10 cellular contexts compared by ENCODE assay signal in the genomic region with DNA sequence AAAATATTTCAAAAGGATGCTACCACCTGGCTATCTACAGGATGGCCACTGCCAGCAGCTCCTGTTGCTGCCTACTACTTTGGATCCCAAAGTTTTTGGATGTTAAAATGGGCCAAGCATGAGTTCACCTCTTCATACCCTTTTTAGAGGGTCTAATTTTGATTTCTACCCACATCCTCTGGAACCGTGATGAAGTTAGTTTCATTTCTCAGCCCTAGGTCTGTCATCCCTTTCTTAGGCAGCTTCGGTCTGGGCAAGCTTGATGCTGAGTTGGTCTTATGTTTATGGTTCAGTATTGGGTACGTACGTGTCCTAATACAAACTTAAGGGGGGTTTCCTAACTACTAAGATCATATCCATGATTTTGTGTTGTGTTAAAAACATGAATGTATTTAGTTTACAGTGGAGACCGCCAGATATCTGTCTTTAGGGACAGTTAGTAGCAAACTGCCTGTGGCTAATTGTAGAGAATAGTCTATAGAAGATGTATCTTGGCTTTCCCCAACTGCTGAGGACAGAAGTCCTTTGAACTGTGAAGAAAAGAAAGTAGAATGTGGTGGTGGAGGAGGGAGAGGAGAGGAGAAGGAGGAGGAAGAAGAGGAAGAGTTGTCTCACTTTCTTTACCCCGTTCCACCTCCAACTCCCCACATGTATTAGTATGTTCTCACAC.
A peak's percentile ranks its signal among the peaks of the same experiment; 100 is the strongest.
DNase-seq lines count a peak whose midpoint lies in the region; ATAC-seq and FAIRE-seq lines count a peak whose summit lies in the region.
"Had no signal": no experiment of that assay in that cellular context is flagged by ENCODE, and none has a peak within 500 bp of the region (broad histone marks: within the 10 kb centered on the region; RNA-seq: fewer than 3 reads in every experiment).

No MANE protein-coding gene starts in this region.

- H3K9me3 Mint-ChIP-seq in activated T-helper 1 cell treated with anti-CD3 and anti-CD28 coated beads, Interleukin-12 subunit alpha, Interleukin-12 subunit beta, Interleukin-2, Interleukin-4 antibody, amounts not matched to agents 30 ng/mL and 10 ng/mL and 1 ng/mL, durations not matched to agents 14 hours and 24 hours and 36 hours = peaks cover 27% of the 10 kb centered on the region

- 0 out of 22 replicates have a peak overlapping the region, but pooled peaks of 1 of the 11 experiments have one; percentile 13 for H3K9ac ChIP-seq in BLaER1 treated with 17β-estradiol and CSF1 and Interleukin-3, amounts not matched to agents 10 nM and 100 nM

- H3K27me3 Mint-ChIP-seq in activated T-helper 1 cell treated with anti-CD3 and anti-CD28 coated beads, Interleukin-12 subunit alpha, Interleukin-12 subunit beta, Interleukin-2, Interleukin-4 antibody, amounts not matched to agents 30 ng/mL and 10 ng/mL and 1 ng/mL, durations not matched to agents 14 hours and 24 hours and 36 hours (ENCODE audit: insufficient read depth) = no peaks in the 10 kb centered on the region

- H3K4me2 ChIP-seq in BLaER1 treated with 17β-estradiol and CSF1 and Interleukin-3, amounts not matched to agents 10 nM and 100 nM = peak overlapping the region; percentile 53 to 78 (median 65)

- ATAC-seq in GM19023 (IDR thresholded peaks at IDR 0.05; ENCODE audit: unreplicated experiment) (peak; percentile 64), HG03025 (IDR thresholded peaks at IDR 0.05; ENCODE audit: low FRiP score, unreplicated experiment) (peak; percentile 78)

- peak overlapping the region in 1 of 10 experiments; percentile 4; a peak in 2 of 20 replicates for H3K4me3 ChIP-seq in BLaER1 treated with 17β-estradiol and CSF1 and Interleukin-3, amounts not matched to agents 10 nM and 100 nM

- H3K27me3 ChIP-seq in BLaER1 treated with 17β-estradiol and CSF1 and Interleukin-3, amounts not matched to agents 10 nM and 100 nM = no peaks in the 10 kb centered on the region

- peaks cover 33% of the 10 kb centered on the region for H3K36me3 Mint-ChIP-seq in activated T-helper 1 cell treated with anti-CD3 and anti-CD28 coated beads, Interleukin-12 subunit alpha, Interleukin-12 subunit beta, Interleukin-2, Interleukin-4 antibody, amounts not matched to agents 30 ng/mL and 10 ng/mL and 1 ng/mL, durations not matched to agents 14 hours and 24 hours and 36 hours (ENCODE audit: low read depth)

- intact Hi-C loops in activated T-helper 1 cell treated with anti-CD3 and anti-CD28 coated beads, Interleukin-12 subunit alpha, Interleukin-12 subunit beta, Interleukin-2, Interleukin-4 antibody, amounts not matched to agents 30 ng/mL and 10 ng/mL and 1 ng/mL, durations not matched to agents 14 hours and 24 hours and 36 hours (cut with micrococcal nuclease) = loop anchor here (1.0 kb wide), 1 partner anchor 9 kb away; no protein-coding TSS in a partner anchor

- peaks cover 60% of the 10 kb centered on the region for H3K4me1 Mint-ChIP-seq in activated T-helper 1 cell treated with anti-CD3 and anti-CD28 coated beads, Interleukin-12 subunit alpha, Interleukin-12 subunit beta, Interleukin-2, Interleukin-4 antibody, amounts not matched to agents 30 ng/mL and 10 ng/mL and 1 ng/mL, durations not matched to agents 14 hours and 24 hours and 36 hours (ENCODE audit: low read depth)

- H3K9me3 ChIP-seq in BLaER1 treated with 17β-estradiol and CSF1 and Interleukin-3, amounts not matched to agents 10 nM and 100 nM (replicated peaks in 1 of 11) = peaks cover 26 to 59% (median 38%) of the 10 kb centered on the region in 11 experiments

- H3K27ac Mint-ChIP-seq in activated T-helper 1 cell treated with anti-CD3 and anti-CD28 coated beads, Interleukin-12 subunit alpha, Interleukin-12 subunit beta, Interleukin-2, Interleukin-4 antibody, amounts not matched to agents 30 ng/mL and 10 ng/mL and 1 ng/mL, durations not matched to agents 14 hours and 24 hours and 36 hours = peak overlapping the region; percentile 93

- H3K36me3 ChIP-seq in BLaER1 treated with 17β-estradiol and CSF1 and Interleukin-3, amounts not matched to agents 10 nM and 100 nM = peaks cover 0 to 20% (median 4%) of the 10 kb centered on the region in 11 experiments; a peak in 6 of 22 replicates

- H4K20me1 ChIP-seq in BLaER1 treated with 17β-estradiol and CSF1 and Interleukin-3, amounts not matched to agents 10 nM and 100 nM = no peaks in the 10 kb centered on the region

- H3K4me3 Mint-ChIP-seq in activated T-helper 1 cell treated with anti-CD3 and anti-CD28 coated beads, Interleukin-12 subunit alpha, Interleukin-12 subunit beta, Interleukin-2, Interleukin-4 antibody, amounts not matched to agents 30 ng/mL and 10 ng/mL and 1 ng/mL, durations not matched to agents 14 hours and 24 hours and 36 hours = peak overlapping the region; percentile 67

- DNase-seq in activated T-helper 1 cell treated with anti-CD3 and anti-CD28 coated beads, Interleukin-12 subunit alpha, Interleukin-12 subunit beta, Interleukin-2, Interleukin-4 antibody, amounts not matched to agents 30 ng/mL and 10 ng/mL and 1 ng/mL, durations not matched to agents 14 hours and 24 hours and 36 hours (ENCODE audit: low spot score) = no peak
- no peak for DNase-seq in NCI-H128 (lab: John Stamatoyannopoulos, UW; ENCODE audit: unreplicated experiment)
- DNase-seq in DMS153 (lab: John Stamatoyannopoulos, UW) = no peak
- no peak for DNase-seq in caudate nucleus (lab: John Stamatoyannopoulos, UW)
- no peak for DNase-seq in urothelium cell line (ENCODE audit: low spot score)
- DNase-seq: erythroblast, NCI-H446 treated with DMSO at 0.1 percent for 48 hours had no signal

- H3K4me1 ChIP-seq in BLaER1 treated with 17β-estradiol and CSF1 and Interleukin-3, amounts not matched to agents 10 nM and 100 nM = peaks cover 10 to 23% (median 15%) of the 10 kb centered on the region in 10 experiments

- FAIRE-seq in urothelium cell line (lab: Jason Lieb, UNC) = no peak

- H3K27ac ChIP-seq in BLaER1 treated with 17β-estradiol and CSF1 and Interleukin-3, amounts not matched to agents 10 nM and 100 nM = peak overlapping the region in 10 of 11 experiments; percentile 3 to 56 (median 38); a peak in 16 of 22 replicates
- H3K27ac ChIP-seq in caudate nucleus (ENCODE audit: low read depth, low read length) = no peak overlapping the region
